1 cellular context compared by ENCODE assay signal in the genomic region with DNA sequence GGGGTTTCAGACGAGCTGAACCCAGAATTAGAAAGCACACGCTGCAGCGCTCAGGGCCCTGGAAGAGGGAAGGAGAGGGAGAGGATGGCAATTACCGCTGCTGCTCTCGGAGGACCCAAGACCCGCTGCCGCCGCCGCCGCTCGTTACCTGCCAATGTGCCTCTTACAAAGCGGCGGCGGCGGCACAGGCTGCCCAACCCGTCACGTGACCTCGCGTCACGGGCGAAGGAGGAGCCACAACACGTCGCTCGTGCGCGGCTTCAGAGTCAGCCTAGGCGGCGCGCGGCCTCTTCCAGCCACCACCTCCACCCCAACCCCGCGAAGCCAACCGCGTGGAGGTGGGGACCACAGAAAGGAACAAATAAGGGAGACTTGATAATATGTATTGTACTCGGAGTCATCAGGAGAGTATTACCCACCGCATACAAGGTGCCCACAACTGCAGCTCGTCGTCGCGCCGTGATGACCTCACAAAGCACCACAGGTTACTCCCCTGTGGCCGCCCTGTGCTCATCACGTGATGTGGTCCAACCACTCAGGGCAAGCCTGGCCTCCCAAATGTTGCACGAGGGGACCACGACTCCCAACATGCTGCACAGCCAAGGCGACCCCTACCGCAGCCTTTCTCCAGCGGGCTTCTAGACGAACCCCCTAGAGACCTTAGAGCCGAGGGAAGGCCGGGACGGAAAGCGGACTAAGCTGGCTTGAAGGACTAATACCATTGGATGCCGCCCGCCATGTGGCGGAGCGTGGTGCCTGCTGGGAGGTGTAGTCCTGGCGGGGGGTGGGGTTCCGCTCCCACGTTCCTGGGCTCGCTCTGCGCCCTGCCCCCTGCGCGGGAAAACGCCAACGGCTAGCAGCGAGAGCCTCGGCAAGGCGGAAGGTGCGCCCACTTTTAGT.
TF ChIP-seq lines count a peak whose summit lies in the region.

A gene with protein sequence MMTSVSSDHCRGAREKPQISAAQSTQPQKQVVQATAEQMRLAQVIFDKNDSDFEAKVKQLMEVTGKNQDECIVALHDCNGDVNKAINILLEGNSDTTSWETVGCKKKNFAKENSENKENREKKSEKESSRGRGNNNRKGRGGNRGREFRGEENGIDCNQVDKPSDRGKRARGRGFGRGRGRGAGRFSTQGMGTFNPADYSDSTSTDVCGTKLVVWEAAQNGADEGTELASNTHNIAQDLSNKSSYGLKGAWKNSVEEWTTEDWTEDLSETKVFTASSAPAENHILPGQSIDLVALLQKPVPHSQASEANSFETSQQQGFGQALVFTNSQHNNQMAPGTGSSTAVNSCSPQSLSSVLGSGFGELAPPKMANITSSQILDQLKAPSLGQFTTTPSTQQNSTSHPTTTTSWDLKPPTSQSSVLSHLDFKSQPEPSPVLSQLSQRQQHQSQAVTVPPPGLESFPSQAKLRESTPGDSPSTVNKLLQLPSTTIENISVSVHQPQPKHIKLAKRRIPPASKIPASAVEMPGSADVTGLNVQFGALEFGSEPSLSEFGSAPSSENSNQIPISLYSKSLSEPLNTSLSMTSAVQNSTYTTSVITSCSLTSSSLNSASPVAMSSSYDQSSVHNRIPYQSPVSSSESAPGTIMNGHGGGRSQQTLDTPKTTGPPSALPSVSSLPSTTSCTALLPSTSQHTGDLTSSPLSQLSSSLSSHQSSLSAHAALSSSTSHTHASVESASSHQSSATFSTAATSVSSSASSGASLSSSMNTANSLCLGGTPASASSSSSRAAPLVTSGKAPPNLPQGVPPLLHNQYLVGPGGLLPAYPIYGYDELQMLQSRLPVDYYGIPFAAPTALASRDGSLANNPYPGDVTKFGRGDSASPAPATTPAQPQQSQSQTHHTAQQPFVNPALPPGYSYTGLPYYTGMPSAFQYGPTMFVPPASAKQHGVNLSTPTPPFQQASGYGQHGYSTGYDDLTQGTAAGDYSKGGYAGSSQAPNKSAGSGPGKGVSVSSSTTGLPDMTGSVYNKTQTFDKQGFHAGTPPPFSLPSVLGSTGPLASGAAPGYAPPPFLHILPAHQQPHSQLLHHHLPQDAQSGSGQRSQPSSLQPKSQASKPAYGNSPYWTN (minus strand): TSS at position 158 of the 900 bp plus-strand sequence. CDS start 31,739 bp downstream, outside the sequence.

TF ChIP-seq in GM12878, 131 proteins besides CTCF, POLR2A, EP300 and RAD21 (continued from another document and continues in another):
- TF ChIP-seq, protein P1, sequence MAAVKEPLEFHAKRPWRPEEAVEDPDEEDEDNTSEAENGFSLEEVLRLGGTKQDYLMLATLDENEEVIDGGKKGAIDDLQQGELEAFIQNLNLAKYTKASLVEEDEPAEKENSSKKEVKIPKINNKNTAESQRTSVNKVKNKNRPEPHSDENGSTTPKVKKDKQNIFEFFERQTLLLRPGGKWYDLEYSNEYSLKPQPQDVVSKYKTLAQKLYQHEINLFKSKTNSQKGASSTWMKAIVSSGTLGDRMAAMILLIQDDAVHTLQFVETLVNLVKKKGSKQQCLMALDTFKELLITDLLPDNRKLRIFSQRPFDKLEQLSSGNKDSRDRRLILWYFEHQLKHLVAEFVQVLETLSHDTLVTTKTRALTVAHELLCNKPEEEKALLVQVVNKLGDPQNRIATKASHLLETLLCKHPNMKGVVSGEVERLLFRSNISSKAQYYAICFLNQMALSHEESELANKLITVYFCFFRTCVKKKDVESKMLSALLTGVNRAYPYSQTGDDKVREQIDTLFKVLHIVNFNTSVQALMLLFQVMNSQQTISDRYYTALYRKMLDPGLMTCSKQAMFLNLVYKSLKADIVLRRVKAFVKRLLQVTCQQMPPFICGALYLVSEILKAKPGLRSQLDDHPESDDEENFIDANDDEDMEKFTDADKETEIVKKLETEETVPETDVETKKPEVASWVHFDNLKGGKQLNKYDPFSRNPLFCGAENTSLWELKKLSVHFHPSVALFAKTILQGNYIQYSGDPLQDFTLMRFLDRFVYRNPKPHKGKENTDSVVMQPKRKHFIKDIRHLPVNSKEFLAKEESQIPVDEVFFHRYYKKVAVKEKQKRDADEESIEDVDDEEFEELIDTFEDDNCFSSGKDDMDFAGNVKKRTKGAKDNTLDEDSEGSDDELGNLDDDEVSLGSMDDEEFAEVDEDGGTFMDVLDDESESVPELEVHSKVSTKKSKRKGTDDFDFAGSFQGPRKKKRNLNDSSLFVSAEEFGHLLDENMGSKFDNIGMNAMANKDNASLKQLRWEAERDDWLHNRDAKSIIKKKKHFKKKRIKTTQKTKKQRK (IDR thresholded peaks at IDR 0.05; ENCODE audit: low read depth, low read length) = no peak; the same call in 1 of the 2 replicates
- TF ChIP-seq HDGF (IDR thresholded peaks at IDR 0.05) (no peak), EGR1 (IDR thresholded peaks at IDR 0.05; ENCODE audit: borderline replicate concordance in 1 of 2, low read depth in 2 of 2, low read length in 2 of 2) (peak in 1 of 2 experiments; percentile 63; a peak in 2 of 3 replicates), IKZF1 (conservative IDR thresholded peaks at IDR 0.05) (peak; percentile 93), SREBF2 (IDR thresholded peaks at IDR 0.05; ENCODE audit: low read length) (no peak), SREBF1 (IDR thresholded peaks at IDR 0.05; ENCODE audit: low read length) (peak; percentile 39), MEF2A (IDR thresholded peaks at IDR 0.05; ENCODE audit: insufficient read depth, low read depth, low read length) (no peak), CHD2 (IDR thresholded peaks at IDR 0.05; ENCODE audit: borderline replicate concordance, low read depth, low read length) (peak; percentile 91), NR2F1 (conservative IDR thresholded peaks at IDR 0.05) (peak; percentile 45; the same call in 1 of the 2 replicates), MYB (IDR thresholded peaks at IDR 0.05; ENCODE audit: borderline replicate concordance, low read depth, low read length) (peak; percentile 63; the same call in 1 of the 2 replicates), PAX5 (IDR thresholded peaks at IDR 0.05; ENCODE audit: borderline replicate concordance, low read depth, low read length) (peak; percentile 66), HDAC6 (IDR thresholded peaks at IDR 0.05; ENCODE audit: unreplicated experiment) (peak; percentile 86), BHLHE40 (IDR thresholded peaks at IDR 0.05; ENCODE audit: borderline replicate concordance in 1 of 2, low read depth in 2 of 2, low read length in 1 of 2) (peak; percentile 92 to 99), CEBPB (IDR thresholded peaks at IDR 0.05; ENCODE audit: borderline replicate concordance in 1 of 2, low read depth in 2 of 2, low read length in 2 of 2) (no peak), KDM1A (IDR thresholded peaks at IDR 0.05; ENCODE audit: borderline replicate concordance) (no peak), STAT1 (conservative IDR thresholded peaks at IDR 0.05) (peak; percentile 65; the same call in 1 of the 2 replicates), ZBED1 (IDR thresholded peaks at IDR 0.05; ENCODE audit: borderline replicate concordance) (no peak), GATAD2B (conservative IDR thresholded peaks at IDR 0.05; ENCODE audit: low read depth) (no peak; the same call in 1 of the 2 replicates), BACH1 (IDR thresholded peaks at IDR 0.05; ENCODE audit: borderline replicate concordance) (peak; percentile 56), SRF (IDR thresholded peaks at IDR 0.05; ENCODE audit: low read depth in 2 of 2, low read length in 2 of 2) (0 out of 4 replicates have a peak, but pooled peaks of 1 of the 2 experiments have one; percentile 65), RB1 (IDR thresholded peaks at IDR 0.05; ENCODE audit: borderline replicate concordance) (peak; percentile 99), SIX5 (IDR thresholded peaks at IDR 0.05; ENCODE audit: low read depth, low read length, severe bottlenecking) (peak; percentile 89), MTA2 (IDR thresholded peaks at IDR 0.05; ENCODE audit: low read depth) (0 out of 2 replicates have a peak, but pooled peaks have one; percentile 8), EZH2 (IDR thresholded peaks at IDR 0.05; ENCODE audit: borderline replicate concordance, control insufficient read depth, low read depth, low read length) (no peak), IKZF2 (IDR thresholded peaks at IDR 0.05) (peak in 1 of 2 experiments; percentile 53; a peak in 3 of 4 replicates), NFXL1 (IDR thresholded peaks at IDR 0.05; ENCODE audit: borderline replicate concordance) (no peak), GABPA (IDR thresholded peaks at IDR 0.05; ENCODE audit: low read depth) (no peak), ZSCAN29 (IDR thresholded peaks at IDR 0.05) (no peak), SP1 (IDR thresholded peaks at IDR 0.05; ENCODE audit: low read depth, low read length) (peak; percentile 72)
- TF ChIP-seq, protein P2, sequence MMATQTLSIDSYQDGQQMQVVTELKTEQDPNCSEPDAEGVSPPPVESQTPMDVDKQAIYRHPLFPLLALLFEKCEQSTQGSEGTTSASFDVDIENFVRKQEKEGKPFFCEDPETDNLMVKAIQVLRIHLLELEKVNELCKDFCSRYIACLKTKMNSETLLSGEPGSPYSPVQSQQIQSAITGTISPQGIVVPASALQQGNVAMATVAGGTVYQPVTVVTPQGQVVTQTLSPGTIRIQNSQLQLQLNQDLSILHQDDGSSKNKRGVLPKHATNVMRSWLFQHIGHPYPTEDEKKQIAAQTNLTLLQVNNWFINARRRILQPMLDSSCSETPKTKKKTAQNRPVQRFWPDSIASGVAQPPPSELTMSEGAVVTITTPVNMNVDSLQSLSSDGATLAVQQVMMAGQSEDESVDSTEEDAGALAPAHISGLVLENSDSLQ (IDR thresholded peaks at IDR 0.05) = no peak
- TF ChIP-seq, protein P3, sequence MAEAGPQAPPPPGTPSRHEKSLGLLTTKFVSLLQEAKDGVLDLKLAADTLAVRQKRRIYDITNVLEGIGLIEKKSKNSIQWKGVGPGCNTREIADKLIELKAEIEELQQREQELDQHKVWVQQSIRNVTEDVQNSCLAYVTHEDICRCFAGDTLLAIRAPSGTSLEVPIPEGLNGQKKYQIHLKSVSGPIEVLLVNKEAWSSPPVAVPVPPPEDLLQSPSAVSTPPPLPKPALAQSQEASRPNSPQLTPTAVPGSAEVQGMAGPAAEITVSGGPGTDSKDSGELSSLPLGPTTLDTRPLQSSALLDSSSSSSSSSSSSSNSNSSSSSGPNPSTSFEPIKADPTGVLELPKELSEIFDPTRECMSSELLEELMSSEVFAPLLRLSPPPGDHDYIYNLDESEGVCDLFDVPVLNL (IDR thresholded peaks at IDR 0.05; ENCODE audit: low read depth, low read length) = peak; percentile 78
- TF ChIP-seq, protein P4, sequence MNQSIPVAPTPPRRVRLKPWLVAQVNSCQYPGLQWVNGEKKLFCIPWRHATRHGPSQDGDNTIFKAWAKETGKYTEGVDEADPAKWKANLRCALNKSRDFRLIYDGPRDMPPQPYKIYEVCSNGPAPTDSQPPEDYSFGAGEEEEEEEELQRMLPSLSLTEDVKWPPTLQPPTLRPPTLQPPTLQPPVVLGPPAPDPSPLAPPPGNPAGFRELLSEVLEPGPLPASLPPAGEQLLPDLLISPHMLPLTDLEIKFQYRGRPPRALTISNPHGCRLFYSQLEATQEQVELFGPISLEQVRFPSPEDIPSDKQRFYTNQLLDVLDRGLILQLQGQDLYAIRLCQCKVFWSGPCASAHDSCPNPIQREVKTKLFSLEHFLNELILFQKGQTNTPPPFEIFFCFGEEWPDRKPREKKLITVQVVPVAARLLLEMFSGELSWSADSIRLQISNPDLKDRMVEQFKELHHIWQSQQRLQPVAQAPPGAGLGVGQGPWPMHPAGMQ (IDR thresholded peaks at IDR 0.05; ENCODE audit: borderline replicate concordance) = no peak
- TF ChIP-seq, protein P5, sequence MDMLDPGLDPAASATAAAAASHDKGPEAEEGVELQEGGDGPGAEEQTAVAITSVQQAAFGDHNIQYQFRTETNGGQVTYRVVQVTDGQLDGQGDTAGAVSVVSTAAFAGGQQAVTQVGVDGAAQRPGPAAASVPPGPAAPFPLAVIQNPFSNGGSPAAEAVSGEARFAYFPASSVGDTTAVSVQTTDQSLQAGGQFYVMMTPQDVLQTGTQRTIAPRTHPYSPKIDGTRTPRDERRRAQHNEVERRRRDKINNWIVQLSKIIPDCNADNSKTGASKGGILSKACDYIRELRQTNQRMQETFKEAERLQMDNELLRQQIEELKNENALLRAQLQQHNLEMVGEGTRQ (IDR thresholded peaks at IDR 0.05; ENCODE audit: borderline replicate concordance, low read depth, low read length) = peak; percentile 83
- TF ChIP-seq, protein P6, sequence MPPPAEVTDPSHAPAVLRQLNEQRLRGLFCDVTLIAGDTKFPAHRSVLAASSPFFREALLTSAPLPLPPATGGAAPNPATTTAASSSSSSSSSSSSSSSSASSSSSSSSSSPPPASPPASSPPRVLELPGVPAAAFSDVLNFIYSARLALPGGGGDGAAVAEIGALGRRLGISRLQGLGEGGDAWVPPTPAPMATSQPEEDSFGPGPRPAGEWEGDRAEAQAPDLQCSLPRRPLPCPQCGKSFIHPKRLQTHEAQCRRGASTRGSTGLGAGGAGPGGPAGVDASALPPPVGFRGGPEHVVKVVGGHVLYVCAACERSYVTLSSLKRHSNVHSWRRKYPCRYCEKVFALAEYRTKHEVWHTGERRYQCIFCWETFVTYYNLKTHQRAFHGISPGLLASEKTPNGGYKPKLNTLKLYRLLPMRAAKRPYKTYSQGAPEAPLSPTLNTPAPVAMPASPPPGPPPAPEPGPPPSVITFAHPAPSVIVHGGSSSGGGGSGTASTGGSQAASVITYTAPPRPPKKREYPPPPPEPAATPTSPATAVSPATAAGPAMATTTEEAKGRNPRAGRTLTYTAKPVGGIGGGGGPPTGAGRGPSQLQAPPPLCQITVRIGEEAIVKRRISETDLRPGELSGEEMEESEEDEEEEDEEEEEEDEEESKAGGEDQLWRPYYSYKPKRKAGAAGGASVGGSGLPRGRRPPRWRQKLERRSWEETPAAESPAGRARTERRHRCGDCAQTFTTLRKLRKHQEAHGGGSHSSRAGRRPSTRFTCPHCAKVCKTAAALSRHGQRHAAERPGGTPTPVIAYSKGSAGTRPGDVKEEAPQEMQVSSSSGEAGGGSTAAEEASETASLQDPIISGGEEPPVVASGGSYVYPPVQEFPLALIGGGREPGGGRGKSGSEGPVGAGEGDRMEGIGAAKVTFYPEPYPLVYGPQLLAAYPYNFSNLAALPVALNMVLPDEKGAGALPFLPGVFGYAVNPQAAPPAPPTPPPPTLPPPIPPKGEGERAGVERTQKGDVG (CRISPR knock-in tag; IDR thresholded peaks at IDR 0.05) = peak; percentile 91
- TF ChIP-seq, protein P7, sequence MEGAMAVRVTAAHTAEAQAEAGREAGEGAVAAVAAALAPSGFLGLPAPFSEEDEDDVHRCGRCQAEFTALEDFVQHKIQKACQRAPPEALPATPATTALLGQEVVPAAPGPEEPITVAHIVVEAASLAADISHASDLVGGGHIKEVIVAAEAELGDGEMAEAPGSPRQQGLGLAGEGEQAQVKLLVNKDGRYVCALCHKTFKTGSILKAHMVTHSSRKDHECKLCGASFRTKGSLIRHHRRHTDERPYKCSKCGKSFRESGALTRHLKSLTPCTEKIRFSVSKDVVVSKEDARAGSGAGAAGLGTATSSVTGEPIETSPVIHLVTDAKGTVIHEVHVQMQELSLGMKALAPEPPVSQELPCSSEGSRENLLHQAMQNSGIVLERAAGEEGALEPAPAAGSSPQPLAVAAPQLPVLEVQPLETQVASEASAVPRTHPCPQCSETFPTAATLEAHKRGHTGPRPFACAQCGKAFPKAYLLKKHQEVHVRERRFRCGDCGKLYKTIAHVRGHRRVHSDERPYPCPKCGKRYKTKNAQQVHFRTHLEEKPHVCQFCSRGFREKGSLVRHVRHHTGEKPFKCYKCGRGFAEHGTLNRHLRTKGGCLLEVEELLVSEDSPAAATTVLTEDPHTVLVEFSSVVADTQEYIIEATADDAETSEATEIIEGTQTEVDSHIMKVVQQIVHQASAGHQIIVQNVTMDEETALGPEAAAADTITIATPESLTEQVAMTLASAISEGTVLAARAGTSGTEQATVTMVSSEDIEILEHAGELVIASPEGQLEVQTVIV (IDR thresholded peaks at IDR 0.05; ENCODE audit: borderline replicate concordance, partially characterized antibody) = no peak
